ENCODE assay signal across 8 cellular contexts in genomic region chr9:69325409-69326212, GRCh38. TPM values are rescaled to one million over a fixed set of nuclear protein-coding genes. Genes with fewer than 3 reads are reported as not detected.
DNase-seq lines count a peak whose midpoint lies in the region; ATAC-seq, FAIRE-seq and TF ChIP-seq lines count a peak whose summit lies in the region.

No MANE protein-coding gene starts in this region.

- TF ChIP-seq CTCF in heart right ventricle (IDR thresholded peaks at IDR 0.05): no peak

- H3K4me1 ChIP-seq in heart right ventricle: peaks cover 0 to 27% (median 10%) of the 10 kb centered on the region in 9 donors

- intact Hi-C loops in heart right ventricle (cut with DNase I): loop anchor here in 7 of 10 donors (2.0 to 10.0 kb wide), 9 partner anchors 51 to 111 kb away; no protein-coding TSS in a partner anchor

- H3K4me3 ChIP-seq in heart right ventricle: peak overlapping the region; percentile 41 to 79 (median 62)

- ATAC-seq in GM21423 (IDR thresholded peaks at IDR 0.05; ENCODE audit: unreplicated experiment): peak; percentile 39
- peak in 7 of 8 donors; percentile 1 to 37 (median 25) for ATAC-seq in heart right ventricle
- ATAC-seq in HG03457 (IDR thresholded peaks at IDR 0.05; ENCODE audit: unreplicated experiment): no peak
- no peak for ATAC-seq in activated CD4-positive, CD25-positive, alpha-beta regulatory T cell treated with anti-CD3 and anti-CD28 coated beads, Interleukin-2, amount 50 U/mL, for 24 hours

- H3K36me3 ChIP-seq in heart right ventricle: no peaks in the 10 kb centered on the region

- peaks cover 0 to 53% (median 0%) of the 10 kb centered on the region in 7 donors for H3K27me3 ChIP-seq in heart right ventricle

- no peaks in the 10 kb centered on the region for H3K9me3 ChIP-seq in heart right ventricle

- no peak for FAIRE-seq in urothelium cell line (lab: Jason Lieb, UNC)

- DNase-seq in SW480 (ENCODE audit: low spot score) (peak; percentile 44), heart right ventricle (peak; percentile 22 to 38), retina (peak; percentile 63), urothelium cell line (ENCODE audit: low spot score) (no peak)
- DNase-seq in stimulated activated CD4-positive, alpha-beta T cell treated with anti-CD3 and anti-CD28 coated beads, Interleukin-4, amount 100 ng/mL, for 24 hours: no peak

- peak overlapping the region in 9 of 10 donors; percentile 20 to 95 (median 77) for H3K27ac ChIP-seq in heart right ventricle

- 2 to 3% methylated on average over 55 to 64 of the region's 64 CpGs for WGBS in heart right ventricle, 2 donors

RNA-seq across cellular contexts. Expression of gene ENTREP1, which starts 0.6 kb away (rescaled TPM):
- 10 to 100 TPM; 23.4 to 40.5 (median 26.6) TPM for total RNA-seq in heart right ventricle
- polyA plus RNA-seq in heart right ventricle: 10 to 100 TPM; 12.3 to 28.1 TPM

Comparison
In these comparisons a context has a peak if more than half of its experiments do, and no peak if none do; other contexts are left out.
1. ATAC-seq: peak in GM21423 (single experiment) and heart right ventricle (7 of 8); none in HG03457 (single experiment) and activated CD4-positive, CD25-positive, alpha-beta regulatory T cell treated with anti-CD3 and anti-CD28 coated beads, Interleukin-2, amount 50 U/mL, for 24 hours (0 of 2).
2. DNase-seq: peak in SW480 (single experiment), heart right ventricle (2 of 2) and retina (single experiment); none in urothelium cell line (single experiment) and stimulated activated CD4-positive, alpha-beta T cell treated with anti-CD3 and anti-CD28 coated beads, Interleukin-4, amount 100 ng/mL, for 24 hours (single experiment).